ENCODE assay signal across 11 cellular contexts in genomic region chrX:62839596-62839995, GRCh38.
"Had no signal": no experiment of that assay in that cellular context is flagged by ENCODE, and none has a peak within 500 bp of the region (broad histone marks: within the 10 kb centered on the region; RNA-seq: fewer than 3 reads in every experiment).

No MANE protein-coding gene starts in this region.

- H3K4me1 Mint-ChIP-seq: GM23338, H9 had no signal

- H3K9me3 ChIP-seq: HAP-1 had no signal

- ATAC-seq: GM23338, HCT116 had no signal

- H3K36me3 ChIP-seq: HAP-1 had no signal

- DNase-seq: GM23248, GOT3, H7, H9, HCEC 1CT, HFFc6 had no signal

- H3K4me3 ChIP-seq: GM23248, GM23338, HAP-1 had no signal

- FAIRE-seq: H1, H54 had no signal

- H3K9ac ChIP-seq: GM23248 had no signal

- H3K4me1 ChIP-seq: HAP-1 had no signal

- H3K4me2 ChIP-seq: GM23338 had no signal

- H2AFZ ChIP-seq: GM23248, GM23338 had no signal

- H3K4me3 Mint-ChIP-seq: GM23338, H9, HFFc6 had no signal

- H3K27ac Mint-ChIP-seq: GM23338, H9, HFFc6 had no signal

- H3K27ac ChIP-seq: GM23248 had no signal
